14 cellular contexts compared by ENCODE assay signal in genomic region chr15:76991741-76992645, GRCh38. TPM values are rescaled to one million over a fixed set of nuclear protein-coding genes. Genes with fewer than 3 reads are reported as not detected.
DNase-seq lines count a peak whose midpoint lies in the region; FAIRE-seq and TF ChIP-seq lines count a peak whose summit lies in the region.
"Had no signal": no experiment of that assay in that cellular context is flagged by ENCODE, and none has a peak within 500 bp of the region (broad histone marks: within the 10 kb centered on the region; RNA-seq: fewer than 3 reads in every experiment).

No MANE protein-coding gene starts in this region.

- no peak for TF ChIP-seq CTCF in CD14-positive monocyte (IDR thresholded peaks at IDR 0.05)
- TF ChIP-seq CTCF in VCaP (conservative IDR thresholded peaks at IDR 0.05): no peak

- H3K9me3 Mint-ChIP-seq in CD14-positive monocyte: peaks cover 0 to 2% (median 0%) of the 10 kb centered on the region in 7 donors
- H3K9me3 Mint-ChIP-seq in CD8-positive, alpha-beta memory T cell: no peaks in the 10 kb centered on the region
- H3K9me3 Mint-ChIP-seq: neural crest cell had no signal

- H3K4me1 ChIP-seq in CD8-positive, alpha-beta memory T cell (ENCODE audit: insufficient read depth, low read length): peaks cover 48% of the 10 kb centered on the region

- H3K27me3 Mint-ChIP-seq in CD14-positive monocyte (ENCODE audit: low read depth in 3 of 3): peaks cover 0 to 7% (median 0%) of the 10 kb centered on the region in 3 donors
- no peaks in the 10 kb centered on the region for H3K27me3 Mint-ChIP-seq in CD8-positive, alpha-beta memory T cell

- FAIRE-seq in urothelium cell line (lab: Jason Lieb, UNC): no peak
- FAIRE-seq: endometrium had no signal

- intact Hi-C loops in CD14-positive monocyte (cut with micrococcal nuclease): loop anchor here in 1 of 2 donors (10.0 kb wide), 1 partner anchor 73 kb away; no protein-coding TSS in a partner anchor

- peak overlapping the region; percentile 83 to 99 (median 90) for H3K27ac Mint-ChIP-seq in CD14-positive monocyte
- peak overlapping the region; percentile 24 to 97 (median 84) for H3K27ac Mint-ChIP-seq in CD8-positive, alpha-beta memory T cell

- no peak overlapping the region for H3K27ac ChIP-seq in CD8-positive, alpha-beta memory T cell (ENCODE audit: low read depth, low read length)
- peak overlapping the region; percentile 21; the same call in 1 of the 2 replicates for H3K27ac ChIP-seq in VCaP
- H3K27ac ChIP-seq: body of pancreas had no signal

- peaks cover 0 to 6% of the 10 kb centered on the region in 2 donors for H3K36me3 Mint-ChIP-seq in CD14-positive monocyte
- peaks cover 0 to 15% (median 0%) of the 10 kb centered on the region in 3 donors for H3K36me3 Mint-ChIP-seq in CD8-positive, alpha-beta memory T cell

- peak; percentile 85 for DNase-seq in CD14-positive monocyte (ENCODE audit: low spot score)
- DNase-seq in CD8-positive, alpha-beta memory T cell: peak in 1 of 5 donors; percentile 33
- peak; percentile 68 for DNase-seq in medulla oblongata (ENCODE audit: extremely low spot score)
- DNase-seq in NCI-H510A (lab: John Stamatoyannopoulos, UW): no peak
- no peak for DNase-seq in urothelium cell line (ENCODE audit: low spot score)
- DNase-seq in AG08396 (ENCODE audit: low spot score): no peak
- DNase-seq: left cardiac atrium, NCI-H2107 had no signal

- H3K4me3 ChIP-seq in CD8-positive, alpha-beta memory T cell (ENCODE audit: low read length): no peak overlapping the region
- H3K4me3 ChIP-seq: body of pancreas had no signal

- CTCF ChIA-PET in CD8-positive, alpha-beta memory T cell (lab: Charles Lee): interaction anchor here (1.6 kb wide), 1 partner anchor 31 kb away, joined by 4 read pairs; no protein-coding TSS in a partner anchor

- POLR2A ChIA-PET in CD8-positive, alpha-beta memory T cell (lab: Charles Lee): interaction anchor here (0.6 kb wide), 1 partner anchor 332 kb away, joined by 3 read pairs; no protein-coding TSS in a partner anchor

- H3K36me3 ChIP-seq in CD8-positive, alpha-beta memory T cell (ENCODE audit: insufficient read depth, low read length): no peaks in the 10 kb centered on the region

- H3K9me3 ChIP-seq in CD8-positive, alpha-beta memory T cell (ENCODE audit: low read length): no peaks in the 10 kb centered on the region
- H3K9me3 ChIP-seq: body of pancreas had no signal

- peak overlapping the region in 1 of 2 donors; percentile 41 for H3K4me3 Mint-ChIP-seq in CD14-positive monocyte
- H3K4me3 Mint-ChIP-seq in CD8-positive, alpha-beta memory T cell: peak overlapping the region in 3 of 7 donors; percentile 6 to 81 (median 40)
- H3K4me3 Mint-ChIP-seq: neural crest cell had no signal

- no peaks in the 10 kb centered on the region for H3K27me3 ChIP-seq in CD8-positive, alpha-beta memory T cell (ENCODE audit: insufficient read depth, low read length, poor library complexity, severe bottlenecking)
- H3K27me3 ChIP-seq: body of pancreas had no signal

- H3K4me1 Mint-ChIP-seq in CD14-positive monocyte: peaks cover 93% of the 10 kb centered on the region
- peaks cover 47 to 69% (median 52%) of the 10 kb centered on the region in 3 donors for H3K4me1 Mint-ChIP-seq in CD8-positive, alpha-beta memory T cell

RNA-seq across cellular contexts. Expression of gene PSTPIP1, which starts 2.9 kb away (rescaled TPM):
- 10 to 100 TPM; 85.9 to 86.8 TPM for polyA plus RNA-seq in CD14-positive monocyte
- total RNA-seq in CD8-positive, alpha-beta memory T cell: 100 to 1,000 TPM; 123 to 127 TPM
- 83.1 TPM for polyA plus RNA-seq in CD8-positive, alpha-beta memory T cell
- total RNA-seq: glomerular endothelial cell, temporal lobe had no signal

Comparison
In these comparisons a context has a peak if more than half of its experiments do, and no peak if none do; other contexts are left out.
1. DNase-seq: peak in CD14-positive monocyte (single experiment) and medulla oblongata (single experiment); none in NCI-H510A (single experiment), urothelium cell line (single experiment) and AG08396 (single experiment).